In genomic region chr19:48868196-48868886, GRCh38 we compare ENCODE assay signal across 8 cellular contexts. TPM values are rescaled to one million over a fixed set of nuclear protein-coding genes. Genes with fewer than 3 reads are reported as not detected.
DNase-seq lines count a peak whose midpoint lies in the region; ATAC-seq and TF ChIP-seq lines count a peak whose summit lies in the region.

Gene PLEKHA4, minus strand, starts transcription at chr19:48868617. Its CDS starts 997 bp downstream, at chr19:48867620.

- no peak for TF ChIP-seq POLR2A in right lobe of liver (IDR thresholded peaks at IDR 0.05)
- TF ChIP-seq POLR2A in uterus (IDR thresholded peaks at IDR 0.05), result peak; percentile 34 to 66

- peaks cover 6% of the 10 kb centered on the region for H3K36me3 Mint-ChIP-seq in activated naive CD4-positive, alpha-beta T cell treated with anti-CD3 and anti-CD28 coated beads, Interleukin-2, amount 50 U/mL, for 24 hours
- H3K36me3 Mint-ChIP-seq in activated naive CD4-positive, alpha-beta T cell treated with anti-CD3 and anti-CD28 coated beads for 36 hours (ENCODE audit: low read depth), result peaks cover 7% of the 10 kb centered on the region

- 12% methylated on average over 8 of the region's 8 CpGs for WGBS in right lobe of liver (ENCODE audit: insufficient coverage, low coverage, low lambda C conversion rate, missing lambda C conversion rate)

- no peak within 1 kb of the TSS for H3K4me3 Mint-ChIP-seq in activated naive CD4-positive, alpha-beta T cell treated with anti-CD3 and anti-CD28 coated beads, Interleukin-2, amount 50 U/mL, for 24 hours
- no peak within 1 kb of the TSS for H3K4me3 Mint-ChIP-seq in activated naive CD4-positive, alpha-beta T cell treated with anti-CD3 and anti-CD28 coated beads for 36 hours

- H3K4me1 Mint-ChIP-seq in activated naive CD4-positive, alpha-beta T cell treated with anti-CD3 and anti-CD28 coated beads, Interleukin-2, amount 50 U/mL, for 24 hours, result peaks cover 9% of the 10 kb centered on the region
- H3K4me1 Mint-ChIP-seq in activated naive CD4-positive, alpha-beta T cell treated with anti-CD3 and anti-CD28 coated beads for 36 hours (ENCODE audit: low read depth), result peaks cover 9% of the 10 kb centered on the region

- H3K27ac Mint-ChIP-seq in activated naive CD4-positive, alpha-beta T cell treated with anti-CD3 and anti-CD28 coated beads, Interleukin-2, amount 50 U/mL, for 24 hours, result peak within 1 kb of the TSS; percentile 4
- no peak within 1 kb of the TSS for H3K27ac Mint-ChIP-seq in activated naive CD4-positive, alpha-beta T cell treated with anti-CD3 and anti-CD28 coated beads for 36 hours

- H3K4me1 ChIP-seq in right lobe of liver, result peaks cover 0 to 20% (median 2%) of the 10 kb centered on the region in 4 donors
- H3K4me1 ChIP-seq in uterus, result peaks cover 6 to 7% of the 10 kb centered on the region in 2 donors

- H3K9me3 ChIP-seq in right lobe of liver, result no peaks in the 10 kb centered on the region
- H3K9me3 ChIP-seq in uterus, result no peaks in the 10 kb centered on the region

- H3K4me3 ChIP-seq in choroid plexus epithelial cell (ENCODE audit: low read depth, low read length), result peak within 1 kb of the TSS; percentile 60
- peak within 1 kb of the TSS; percentile 31 to 47 (median 36) for H3K4me3 ChIP-seq in right lobe of liver
- H3K4me3 ChIP-seq in uterus, result peak within 1 kb of the TSS; percentile 31 to 47

- H3K27ac ChIP-seq in right lobe of liver (peak within 1 kb of the TSS; percentile 66 to 87 (median 85)), uterus (peak within 1 kb of the TSS; percentile 89 to 94)

- intact Hi-C loops in activated naive CD4-positive, alpha-beta T cell treated with anti-CD3 and anti-CD28 coated beads for 36 hours (cut with micrococcal nuclease), result no loop called here
- intact Hi-C loops in right lobe of liver (cut with DNase I) (no loop called here), uterus (cut with DNase I; ENCODE audit: low total_unique reads) (no loop called here)

- TF ChIP-seq CTCF in choroid plexus epithelial cell (conservative IDR thresholded peaks at IDR 0.05; ENCODE audit: low read depth, low read length), result no peak
- TF ChIP-seq CTCF in right lobe of liver (IDR thresholded peaks at IDR 0.05), result no peak
- TF ChIP-seq CTCF in uterus (IDR thresholded peaks at IDR 0.05), result no peak

- H3K27me3 ChIP-seq in right lobe of liver (no peaks in the 10 kb centered on the region), uterus (no peaks in the 10 kb centered on the region)

- DNase-seq in activated naive CD4-positive, alpha-beta T cell treated with anti-CD3 and anti-CD28 coated beads for 36 hours, result no peak
- DNase-seq in choroid plexus epithelial cell (ENCODE audit: low read depth), result peak; percentile 53
- peak; percentile 71 to 89 (median 75) for DNase-seq in right lobe of liver
- peak; percentile 80 to 89 for DNase-seq in uterus
- DNase-seq in globus pallidus (ENCODE audit: low spot score), result no peak
- DNase-seq in inferior parietal cortex (ENCODE audit: extremely low spot score), result no peak
- no peak for DNase-seq in activated effector memory CD4-positive, alpha-beta T cell treated with anti-CD3 and anti-CD28 coated beads, Interleukin-2, amount 50 U/mL, for 16 hours

- peaks cover 0 to under 1% (median 0%) of the 10 kb centered on the region in 4 donors for H3K36me3 ChIP-seq in right lobe of liver
- no peaks in the 10 kb centered on the region for H3K36me3 ChIP-seq in uterus

- H3K27me3 Mint-ChIP-seq in activated naive CD4-positive, alpha-beta T cell treated with anti-CD3 and anti-CD28 coated beads, Interleukin-2, amount 50 U/mL, for 24 hours, result no peaks in the 10 kb centered on the region
- H3K27me3 Mint-ChIP-seq in activated naive CD4-positive, alpha-beta T cell treated with anti-CD3 and anti-CD28 coated beads for 36 hours (ENCODE audit: low read depth), result no peaks in the 10 kb centered on the region

- H3K9me3 Mint-ChIP-seq in activated naive CD4-positive, alpha-beta T cell treated with anti-CD3 and anti-CD28 coated beads, Interleukin-2, amount 50 U/mL, for 24 hours, result no peaks in the 10 kb centered on the region
- no peaks in the 10 kb centered on the region for H3K9me3 Mint-ChIP-seq in activated naive CD4-positive, alpha-beta T cell treated with anti-CD3 and anti-CD28 coated beads for 36 hours

- CTCF ChIA-PET in activated naive CD4-positive, alpha-beta T cell treated with anti-CD3 and anti-CD28 coated beads for 36 hours (lab: Charles Lee), result interaction anchor here (1.1 kb wide), 1 partner anchor 26 kb away, joined by 4 read pairs; no protein-coding TSS in a partner anchor

- peak in 3 of 4 donors; percentile 49 to 54 (median 52) for ATAC-seq in right lobe of liver

RNA-seq across cellular contexts. Expression of gene PLEKHA4, which starts in this region (rescaled TPM):
- 1 to 10 TPM; 8.3 to 8.8 TPM for total RNA-seq in activated naive CD4-positive, alpha-beta T cell treated with anti-CD3 and anti-CD28 coated beads for 36 hours
- total RNA-seq in right lobe of liver (10 to 100 TPM in 4 of 6 experiments, 1 to 10 TPM in 2; 5.7 to 25.6 (median 12.0) TPM), uterus (10 to 100 TPM in 2 of 4 donors, 1 to 10 TPM in 2; 1.3 to 60.4 (median 10.4) TPM)

Comparison
In these comparisons a context has a peak if more than half of its experiments do, and no peak if none do; other contexts are left out.
1. DNase-seq: peak in choroid plexus epithelial cell (single experiment), right lobe of liver (3 of 3) and uterus (2 of 2); none in activated naive CD4-positive, alpha-beta T cell treated with anti-CD3 and anti-CD28 coated beads for 36 hours (single experiment), globus pallidus (single experiment), inferior parietal cortex (single experiment) and activated effector memory CD4-positive, alpha-beta T cell treated with anti-CD3 and anti-CD28 coated beads, Interleukin-2, amount 50 U/mL, for 16 hours (single experiment).
2. Peak in every context shown above with its lines, with median percentiles within 50 percentile points of each other: H3K4me3 ChIP-seq.